In the genomic region with DNA sequence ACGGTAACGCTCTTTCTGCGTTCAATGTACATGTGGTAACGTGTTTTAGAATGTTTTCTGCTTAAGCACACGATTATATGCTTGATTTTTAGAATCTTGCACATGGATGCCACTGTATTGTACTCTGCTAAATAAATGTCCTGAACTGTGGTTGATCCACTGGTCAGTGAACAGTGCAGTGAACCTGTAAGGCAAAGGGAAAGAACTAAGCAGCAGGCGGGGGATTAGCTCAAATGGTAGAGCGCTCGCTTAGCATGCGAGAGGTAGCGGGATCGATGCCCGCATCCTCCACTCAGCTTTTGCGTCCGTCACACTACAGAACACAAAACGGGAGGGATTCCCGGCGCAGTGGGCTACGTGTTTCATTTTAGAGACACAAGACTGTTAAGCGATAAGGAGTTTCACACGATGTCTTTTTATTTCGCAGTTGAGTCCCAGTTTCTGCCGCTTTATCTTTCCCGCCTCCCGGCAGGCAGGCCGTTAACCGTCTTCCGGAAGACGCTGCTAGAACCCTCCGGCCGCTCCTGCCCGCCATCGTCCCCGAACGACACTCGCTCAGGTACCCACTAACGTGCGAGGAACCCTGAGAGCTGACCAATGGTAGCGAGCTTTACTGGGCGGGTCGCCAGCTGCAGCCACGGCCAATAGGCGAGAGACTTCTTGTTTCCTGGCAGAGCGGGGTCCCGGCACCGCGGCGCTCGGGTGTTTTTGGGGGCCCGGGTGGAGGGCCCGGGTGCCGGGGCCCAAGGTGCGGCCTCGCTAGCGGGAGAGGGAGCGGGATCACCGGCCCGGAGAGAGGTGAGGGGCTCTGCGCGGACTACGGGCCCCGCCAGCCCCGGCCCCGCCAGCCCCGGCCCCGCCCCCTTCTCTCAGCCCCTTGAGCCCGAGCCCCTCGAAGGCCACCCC, we compare ENCODE assay signal across 1 cellular context.
A peak's percentile ranks its signal among the peaks of the same experiment; 100 is the strongest.
TF ChIP-seq lines count a peak whose summit lies in the region.

A gene with protein sequence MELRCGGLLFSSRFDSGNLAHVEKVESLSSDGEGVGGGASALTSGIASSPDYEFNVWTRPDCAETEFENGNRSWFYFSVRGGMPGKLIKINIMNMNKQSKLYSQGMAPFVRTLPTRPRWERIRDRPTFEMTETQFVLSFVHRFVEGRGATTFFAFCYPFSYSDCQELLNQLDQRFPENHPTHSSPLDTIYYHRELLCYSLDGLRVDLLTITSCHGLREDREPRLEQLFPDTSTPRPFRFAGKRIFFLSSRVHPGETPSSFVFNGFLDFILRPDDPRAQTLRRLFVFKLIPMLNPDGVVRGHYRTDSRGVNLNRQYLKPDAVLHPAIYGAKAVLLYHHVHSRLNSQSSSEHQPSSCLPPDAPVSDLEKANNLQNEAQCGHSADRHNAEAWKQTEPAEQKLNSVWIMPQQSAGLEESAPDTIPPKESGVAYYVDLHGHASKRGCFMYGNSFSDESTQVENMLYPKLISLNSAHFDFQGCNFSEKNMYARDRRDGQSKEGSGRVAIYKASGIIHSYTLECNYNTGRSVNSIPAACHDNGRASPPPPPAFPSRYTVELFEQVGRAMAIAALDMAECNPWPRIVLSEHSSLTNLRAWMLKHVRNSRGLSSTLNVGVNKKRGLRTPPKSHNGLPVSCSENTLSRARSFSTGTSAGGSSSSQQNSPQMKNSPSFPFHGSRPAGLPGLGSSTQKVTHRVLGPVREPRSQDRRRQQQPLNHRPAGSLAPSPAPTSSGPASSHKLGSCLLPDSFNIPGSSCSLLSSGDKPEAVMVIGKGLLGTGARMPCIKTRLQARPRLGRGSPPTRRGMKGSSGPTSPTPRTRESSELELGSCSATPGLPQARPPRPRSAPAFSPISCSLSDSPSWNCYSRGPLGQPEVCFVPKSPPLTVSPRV (plus strand): TSS at position 673 of the 906 bp plus-strand sequence. CDS start 1,291 bp downstream, outside the sequence.

TF ChIP-seq in HepG2, 621 proteins besides CTCF, POLR2A, EP300 and RAD21 (continued from another document and continues in another):
- TF ChIP-seq, protein P1, sequence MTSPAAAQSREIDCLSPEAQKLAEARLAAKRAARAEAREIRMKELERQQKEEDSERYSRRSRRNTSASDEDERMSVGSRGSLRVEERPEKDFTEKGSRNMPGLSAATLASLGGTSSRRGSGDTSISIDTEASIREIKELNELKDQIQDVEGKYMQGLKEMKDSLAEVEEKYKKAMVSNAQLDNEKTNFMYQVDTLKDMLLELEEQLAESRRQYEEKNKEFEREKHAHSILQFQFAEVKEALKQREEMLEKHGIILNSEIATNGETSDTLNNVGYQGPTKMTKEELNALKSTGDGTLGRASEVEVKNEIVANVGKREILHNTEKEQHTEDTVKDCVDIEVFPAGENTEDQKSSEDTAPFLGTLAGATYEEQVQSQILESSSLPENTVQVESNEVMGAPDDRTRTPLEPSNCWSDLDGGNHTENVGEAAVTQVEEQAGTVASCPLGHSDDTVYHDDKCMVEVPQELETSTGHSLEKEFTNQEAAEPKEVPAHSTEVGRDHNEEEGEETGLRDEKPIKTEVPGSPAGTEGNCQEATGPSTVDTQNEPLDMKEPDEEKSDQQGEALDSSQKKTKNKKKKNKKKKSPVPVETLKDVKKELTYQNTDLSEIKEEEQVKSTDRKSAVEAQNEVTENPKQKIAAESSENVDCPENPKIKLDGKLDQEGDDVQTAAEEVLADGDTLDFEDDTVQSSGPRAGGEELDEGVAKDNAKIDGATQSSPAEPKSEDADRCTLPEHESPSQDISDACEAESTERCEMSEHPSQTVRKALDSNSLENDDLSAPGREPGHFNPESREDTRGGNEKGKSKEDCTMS (CRISPR knock-in tag; conservative IDR thresholded peaks at IDR 0.05), result no peak
- TF ChIP-seq ZNF232 (CRISPR knock-in tag; IDR thresholded peaks at IDR 0.05; ENCODE audit: borderline replicate concordance) (peak; percentile 98), ZNF879 (CRISPR knock-in tag; IDR thresholded peaks at IDR 0.05) (peak; percentile 84; the same call in 1 of the 2 replicates), PHF8 (CRISPR knock-in tag; IDR thresholded peaks at IDR 0.05) (peak; percentile 77), ZFP41 (CRISPR knock-in tag; IDR thresholded peaks at IDR 0.05; ENCODE audit: borderline replicate concordance) (0 out of 2 replicates have a peak, but pooled peaks have one; percentile 86), GABPB1 (CRISPR knock-in tag; IDR thresholded peaks at IDR 0.05) (peak; percentile 91), ZNF496 (CRISPR knock-in tag; IDR thresholded peaks at IDR 0.05; ENCODE audit: insufficient replicate concordance) (no peak), ZNF383 (CRISPR knock-in tag; IDR thresholded peaks at IDR 0.05; ENCODE audit: borderline replicate concordance) (0 out of 2 replicates have a peak, but pooled peaks have one; percentile 79), SRSF1 (optimal IDR thresholded peaks at IDR 0.05; ENCODE audit: low read depth, low read length) (peak; percentile 70), ZNF549 (CRISPR knock-in tag; IDR thresholded peaks at IDR 0.05) (no peak), NR1H2 (CRISPR knock-in tag; IDR thresholded peaks at IDR 0.05; ENCODE audit: borderline replicate concordance, low read depth) (no peak), POLR2AphosphoS5 (IDR thresholded peaks at IDR 0.05; ENCODE audit: low read depth, low read length) (peak; percentile 65), ZNF292 (CRISPR knock-in tag; IDR thresholded peaks at IDR 0.05; ENCODE audit: borderline replicate concordance, low read depth) (peak; percentile 47; the same call in 1 of the 2 replicates), SP140L (CRISPR knock-in tag; IDR thresholded peaks at IDR 0.05; ENCODE audit: borderline replicate concordance) (no peak), EHMT2 (IDR thresholded peaks at IDR 0.05; ENCODE audit: borderline replicate concordance, low read depth, low read length) (no peak), SAFB2 (CRISPR knock-in tag; IDR thresholded peaks at IDR 0.05; ENCODE audit: borderline replicate concordance, low read depth) (no peak; the same call in 1 of the 2 replicates), ZNF44 (CRISPR knock-in tag; IDR thresholded peaks at IDR 0.05) (peak; percentile 93; the same call in 1 of the 2 replicates), LCORL (IDR thresholded peaks at IDR 0.05) (no peak), LCORL (CRISPR knock-in tag; IDR thresholded peaks at IDR 0.05) (peak; percentile 86), ZNF569 (CRISPR knock-in tag; IDR thresholded peaks at IDR 0.05; ENCODE audit: borderline replicate concordance) (peak; percentile 83; the same call in 1 of the 2 replicates), TOE1 (CRISPR knock-in tag; IDR thresholded peaks at IDR 0.05) (no peak; the same call in 1 of the 2 replicates), KLF9 (CRISPR knock-in tag; IDR thresholded peaks at IDR 0.05; ENCODE audit: low read depth) (no peak; the same call in 1 of the 2 replicates), ZNF460 (CRISPR knock-in tag; IDR thresholded peaks at IDR 0.05; ENCODE audit: borderline replicate concordance) (peak; percentile 26; the same call in 1 of the 2 replicates), ZNF225 (CRISPR knock-in tag; IDR thresholded peaks at IDR 0.05) (no peak), NBN (conservative IDR thresholded peaks at IDR 0.05) (no peak), BRCA1 (CRISPR knock-in tag; IDR thresholded peaks at IDR 0.05) (peak; percentile 94; the same call in 1 of the 2 replicates), ZNF317 (CRISPR knock-in tag; IDR thresholded peaks at IDR 0.05) (peak; percentile 82; the same call in 1 of the 2 replicates), ZSCAN20 (CRISPR knock-in tag; IDR thresholded peaks at IDR 0.05; ENCODE audit: borderline replicate concordance) (peak; percentile 95), RBFOX2 (IDR thresholded peaks at IDR 0.05; ENCODE audit: low read depth, low read length) (peak; percentile 83)
- TF ChIP-seq, protein P2, sequence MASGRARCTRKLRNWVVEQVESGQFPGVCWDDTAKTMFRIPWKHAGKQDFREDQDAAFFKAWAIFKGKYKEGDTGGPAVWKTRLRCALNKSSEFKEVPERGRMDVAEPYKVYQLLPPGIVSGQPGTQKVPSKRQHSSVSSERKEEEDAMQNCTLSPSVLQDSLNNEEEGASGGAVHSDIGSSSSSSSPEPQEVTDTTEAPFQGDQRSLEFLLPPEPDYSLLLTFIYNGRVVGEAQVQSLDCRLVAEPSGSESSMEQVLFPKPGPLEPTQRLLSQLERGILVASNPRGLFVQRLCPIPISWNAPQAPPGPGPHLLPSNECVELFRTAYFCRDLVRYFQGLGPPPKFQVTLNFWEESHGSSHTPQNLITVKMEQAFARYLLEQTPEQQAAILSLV (CRISPR knock-in tag; IDR thresholded peaks at IDR 0.05; ENCODE audit: borderline replicate concordance), result no peak; the same call in 1 of the 2 replicates
- TF ChIP-seq, protein P3, sequence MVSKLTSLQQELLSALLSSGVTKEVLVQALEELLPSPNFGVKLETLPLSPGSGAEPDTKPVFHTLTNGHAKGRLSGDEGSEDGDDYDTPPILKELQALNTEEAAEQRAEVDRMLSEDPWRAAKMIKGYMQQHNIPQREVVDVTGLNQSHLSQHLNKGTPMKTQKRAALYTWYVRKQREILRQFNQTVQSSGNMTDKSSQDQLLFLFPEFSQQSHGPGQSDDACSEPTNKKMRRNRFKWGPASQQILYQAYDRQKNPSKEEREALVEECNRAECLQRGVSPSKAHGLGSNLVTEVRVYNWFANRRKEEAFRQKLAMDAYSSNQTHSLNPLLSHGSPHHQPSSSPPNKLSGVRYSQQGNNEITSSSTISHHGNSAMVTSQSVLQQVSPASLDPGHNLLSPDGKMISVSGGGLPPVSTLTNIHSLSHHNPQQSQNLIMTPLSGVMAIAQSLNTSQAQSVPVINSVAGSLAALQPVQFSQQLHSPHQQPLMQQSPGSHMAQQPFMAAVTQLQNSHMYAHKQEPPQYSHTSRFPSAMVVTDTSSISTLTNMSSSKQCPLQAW (CRISPR knock-in tag; IDR thresholded peaks at IDR 0.05), result peak; percentile 82; the same call in 1 of the 2 replicates
- TF ChIP-seq, protein P4, sequence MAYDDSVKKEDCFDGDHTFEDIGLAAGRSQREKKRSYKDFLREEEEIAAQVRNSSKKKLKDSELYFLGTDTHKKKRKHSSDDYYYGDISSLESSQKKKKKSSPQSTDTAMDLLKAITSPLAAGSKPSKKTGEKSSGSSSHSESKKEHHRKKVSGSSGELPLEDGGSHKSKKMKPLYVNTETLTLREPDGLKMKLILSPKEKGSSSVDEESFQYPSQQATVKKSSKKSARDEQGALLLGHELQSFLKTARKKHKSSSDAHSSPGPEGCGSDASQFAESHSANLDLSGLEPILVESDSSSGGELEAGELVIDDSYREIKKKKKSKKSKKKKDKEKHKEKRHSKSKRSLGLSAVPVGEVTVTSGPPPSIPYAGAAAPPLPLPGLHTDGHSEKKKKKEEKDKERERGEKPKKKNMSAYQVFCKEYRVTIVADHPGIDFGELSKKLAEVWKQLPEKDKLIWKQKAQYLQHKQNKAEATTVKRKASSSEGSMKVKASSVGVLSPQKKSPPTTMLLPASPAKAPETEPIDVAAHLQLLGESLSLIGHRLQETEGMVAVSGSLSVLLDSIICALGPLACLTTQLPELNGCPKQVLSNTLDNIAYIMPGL (CRISPR knock-in tag; IDR thresholded peaks at IDR 0.05; ENCODE audit: borderline replicate concordance in 1 of 2, low read depth in 1 of 2), result peak; percentile 81 to 95
- TF ChIP-seq, protein P5, sequence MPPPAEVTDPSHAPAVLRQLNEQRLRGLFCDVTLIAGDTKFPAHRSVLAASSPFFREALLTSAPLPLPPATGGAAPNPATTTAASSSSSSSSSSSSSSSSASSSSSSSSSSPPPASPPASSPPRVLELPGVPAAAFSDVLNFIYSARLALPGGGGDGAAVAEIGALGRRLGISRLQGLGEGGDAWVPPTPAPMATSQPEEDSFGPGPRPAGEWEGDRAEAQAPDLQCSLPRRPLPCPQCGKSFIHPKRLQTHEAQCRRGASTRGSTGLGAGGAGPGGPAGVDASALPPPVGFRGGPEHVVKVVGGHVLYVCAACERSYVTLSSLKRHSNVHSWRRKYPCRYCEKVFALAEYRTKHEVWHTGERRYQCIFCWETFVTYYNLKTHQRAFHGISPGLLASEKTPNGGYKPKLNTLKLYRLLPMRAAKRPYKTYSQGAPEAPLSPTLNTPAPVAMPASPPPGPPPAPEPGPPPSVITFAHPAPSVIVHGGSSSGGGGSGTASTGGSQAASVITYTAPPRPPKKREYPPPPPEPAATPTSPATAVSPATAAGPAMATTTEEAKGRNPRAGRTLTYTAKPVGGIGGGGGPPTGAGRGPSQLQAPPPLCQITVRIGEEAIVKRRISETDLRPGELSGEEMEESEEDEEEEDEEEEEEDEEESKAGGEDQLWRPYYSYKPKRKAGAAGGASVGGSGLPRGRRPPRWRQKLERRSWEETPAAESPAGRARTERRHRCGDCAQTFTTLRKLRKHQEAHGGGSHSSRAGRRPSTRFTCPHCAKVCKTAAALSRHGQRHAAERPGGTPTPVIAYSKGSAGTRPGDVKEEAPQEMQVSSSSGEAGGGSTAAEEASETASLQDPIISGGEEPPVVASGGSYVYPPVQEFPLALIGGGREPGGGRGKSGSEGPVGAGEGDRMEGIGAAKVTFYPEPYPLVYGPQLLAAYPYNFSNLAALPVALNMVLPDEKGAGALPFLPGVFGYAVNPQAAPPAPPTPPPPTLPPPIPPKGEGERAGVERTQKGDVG (CRISPR knock-in tag; IDR thresholded peaks at IDR 0.05; ENCODE audit: borderline replicate concordance), result no peak; the same call in 1 of the 2 replicates
- TF ChIP-seq, protein P6, sequence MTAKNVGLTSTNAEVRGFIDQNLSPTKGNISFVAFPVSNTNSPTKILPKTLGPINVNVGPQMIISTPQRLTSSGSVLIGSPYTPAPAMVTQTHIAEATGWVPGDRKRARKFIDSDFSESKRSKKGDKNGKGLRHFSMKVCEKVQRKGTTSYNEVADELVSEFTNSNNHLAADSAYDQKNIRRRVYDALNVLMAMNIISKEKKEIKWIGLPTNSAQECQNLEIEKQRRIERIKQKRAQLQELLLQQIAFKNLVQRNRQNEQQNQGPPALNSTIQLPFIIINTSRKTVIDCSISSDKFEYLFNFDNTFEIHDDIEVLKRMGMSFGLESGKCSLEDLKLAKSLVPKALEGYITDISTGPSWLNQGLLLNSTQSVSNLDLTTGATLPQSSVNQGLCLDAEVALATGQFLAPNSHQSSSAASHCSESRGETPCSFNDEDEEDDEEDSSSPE (CRISPR knock-in tag; IDR thresholded peaks at IDR 0.05), result peak; percentile 99
- TF ChIP-seq, protein P7, sequence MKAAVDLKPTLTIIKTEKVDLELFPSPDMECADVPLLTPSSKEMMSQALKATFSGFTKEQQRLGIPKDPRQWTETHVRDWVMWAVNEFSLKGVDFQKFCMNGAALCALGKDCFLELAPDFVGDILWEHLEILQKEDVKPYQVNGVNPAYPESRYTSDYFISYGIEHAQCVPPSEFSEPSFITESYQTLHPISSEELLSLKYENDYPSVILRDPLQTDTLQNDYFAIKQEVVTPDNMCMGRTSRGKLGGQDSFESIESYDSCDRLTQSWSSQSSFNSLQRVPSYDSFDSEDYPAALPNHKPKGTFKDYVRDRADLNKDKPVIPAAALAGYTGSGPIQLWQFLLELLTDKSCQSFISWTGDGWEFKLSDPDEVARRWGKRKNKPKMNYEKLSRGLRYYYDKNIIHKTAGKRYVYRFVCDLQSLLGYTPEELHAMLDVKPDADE (CRISPR knock-in tag; IDR thresholded peaks at IDR 0.05), result peak; percentile 90; the same call in 1 of the 2 replicates
- TF ChIP-seq, protein P8, sequence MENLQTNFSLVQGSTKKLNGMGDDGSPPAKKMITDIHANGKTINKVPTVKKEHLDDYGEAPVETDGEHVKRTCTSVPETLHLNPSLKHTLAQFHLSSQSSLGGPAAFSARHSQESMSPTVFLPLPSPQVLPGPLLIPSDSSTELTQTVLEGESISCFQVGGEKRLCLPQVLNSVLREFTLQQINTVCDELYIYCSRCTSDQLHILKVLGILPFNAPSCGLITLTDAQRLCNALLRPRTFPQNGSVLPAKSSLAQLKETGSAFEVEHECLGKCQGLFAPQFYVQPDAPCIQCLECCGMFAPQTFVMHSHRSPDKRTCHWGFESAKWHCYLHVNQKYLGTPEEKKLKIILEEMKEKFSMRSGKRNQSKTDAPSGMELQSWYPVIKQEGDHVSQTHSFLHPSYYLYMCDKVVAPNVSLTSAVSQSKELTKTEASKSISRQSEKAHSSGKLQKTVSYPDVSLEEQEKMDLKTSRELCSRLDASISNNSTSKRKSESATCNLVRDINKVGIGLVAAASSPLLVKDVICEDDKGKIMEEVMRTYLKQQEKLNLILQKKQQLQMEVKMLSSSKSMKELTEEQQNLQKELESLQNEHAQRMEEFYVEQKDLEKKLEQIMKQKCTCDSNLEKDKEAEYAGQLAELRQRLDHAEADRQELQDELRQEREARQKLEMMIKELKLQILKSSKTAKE (CRISPR knock-in tag; IDR thresholded peaks at IDR 0.05; ENCODE audit: borderline replicate concordance), result peak; percentile 10; the same call in 1 of the 2 replicates
